Comparison of ENCODE assay signal across 25 cellular contexts in genomic region chrX:53583571-53583970, GRCh38.
"Had no signal": no experiment of that assay in that cellular context is flagged by ENCODE, and none has a peak within 500 bp of the region (broad histone marks: within the 10 kb centered on the region; RNA-seq: fewer than 3 reads in every experiment).

No MANE protein-coding gene starts in this region.

- H3K4me3 Mint-ChIP-seq: effector memory CD8-positive, alpha-beta T cell; immature natural killer cell; memory B cell; natural killer cell; stimulated activated effector memory CD8-positive, alpha-beta T cell treated with anti-CD3 and anti-CD28 coated beads, Interleukin-12 subunit alpha, Interleukin-12 subunit beta, amount 100 ng/mL, for 72 hours; type B pancreatic cell had no signal

- H3K4me1 ChIP-seq: lower lobe of right lung, psoas muscle, sigmoid colon, stomach, testis, tibial artery had no signal

- H3K36me3 Mint-ChIP-seq: natural killer cell had no signal

- H3K27ac Mint-ChIP-seq: effector memory CD8-positive, alpha-beta T cell; immature natural killer cell; memory B cell; natural killer cell; stimulated activated effector memory CD8-positive, alpha-beta T cell treated with anti-CD3 and anti-CD28 coated beads, Interleukin-12 subunit alpha, Interleukin-12 subunit beta, amount 100 ng/mL, for 72 hours; type B pancreatic cell had no signal

- H3K4me3 ChIP-seq: lower lobe of right lung, ovary, psoas muscle, sigmoid colon, stomach, testis, tibial artery had no signal

- H3K4me1 Mint-ChIP-seq: immature natural killer cell; memory B cell; natural killer cell; stimulated activated effector memory CD8-positive, alpha-beta T cell treated with anti-CD3 and anti-CD28 coated beads, Interleukin-12 subunit alpha, Interleukin-12 subunit beta, amount 100 ng/mL, for 72 hours had no signal

- H3K27ac ChIP-seq: lower lobe of right lung, ovary, psoas muscle, sigmoid colon, stomach, testis, tibial artery had no signal

- FAIRE-seq: endometrium, frontal cortex, keratinocyte had no signal

- H3K9me3 ChIP-seq: lower lobe of right lung, ovary, psoas muscle, sigmoid colon, stomach, testis, tibial artery had no signal

- H3K27me3 ChIP-seq: ovary, sigmoid colon, stomach, testis, tibial artery had no signal

- H3K27me3 Mint-ChIP-seq: effector memory CD8-positive, alpha-beta T cell; memory B cell; type B pancreatic cell had no signal

- DNase-seq: cortex of kidney; effector memory CD8-positive, alpha-beta T cell; hypothalamus; immature natural killer cell; left ventricle myocardium superior; lower lobe of right lung; natural killer cell; occipital lobe; ovary; posterior cingulate gyrus; psoas muscle; right cardiac atrium; sigmoid colon; stimulated activated CD4-positive, alpha-beta T cell treated with anti-CD3 and anti-CD28 coated beads, Interleukin-2, amount 100 ng/mL, for 24 hours; stimulated activated CD4-positive, alpha-beta T cell treated with anti-CD3 and anti-CD28 coated beads, Interleukin-4, amount 100 ng/mL, for 24 hours; stimulated activated naive CD4-positive, alpha-beta T cell treated with Interleukin-2 at 50 U/mL for 16 hours; stomach; testis; tibial artery had no signal

- H3K36me3 ChIP-seq: ovary had no signal

- H3K9me3 Mint-ChIP-seq: effector memory CD8-positive, alpha-beta T cell; immature natural killer cell; memory B cell; natural killer cell; stimulated activated effector memory CD8-positive, alpha-beta T cell treated with anti-CD3 and anti-CD28 coated beads, Interleukin-12 subunit alpha, Interleukin-12 subunit beta, amount 100 ng/mL, for 72 hours; type B pancreatic cell had no signal
